ENCODE assay signal across 9 cellular contexts in the genomic region with DNA sequence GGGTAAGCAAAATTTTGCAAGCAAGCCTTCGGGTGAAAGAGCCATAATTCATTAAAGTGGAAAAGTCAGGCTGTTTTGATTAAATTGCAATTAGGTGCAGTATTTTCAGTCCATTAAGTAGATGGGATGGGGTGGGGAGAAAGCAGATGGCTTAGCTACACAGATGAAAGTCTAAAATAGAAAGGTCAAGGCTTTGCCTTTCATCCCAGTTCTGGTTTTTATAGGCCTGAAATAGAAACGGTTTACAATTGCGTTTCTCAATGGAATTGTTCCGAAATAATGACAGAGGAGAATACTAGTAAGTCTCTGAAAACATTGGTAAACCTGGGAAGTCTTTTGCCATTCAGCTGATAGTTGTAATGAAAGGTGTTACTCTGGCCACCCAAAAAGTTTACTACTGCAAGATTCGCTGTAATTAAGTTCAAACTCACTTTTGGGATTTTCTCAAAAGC. TPM values are rescaled to one million over a fixed set of nuclear protein-coding genes. Genes with fewer than 3 reads are reported as not detected.
A peak's percentile ranks its signal among the peaks of the same experiment; 100 is the strongest.
DNase-seq lines count a peak whose midpoint lies in the region; ATAC-seq, FAIRE-seq and TF ChIP-seq lines count a peak whose summit lies in the region.
"Had no signal": no experiment of that assay in that cellular context is flagged by ENCODE, and none has a peak within 500 bp of the region (broad histone marks: within the 10 kb centered on the region; RNA-seq: fewer than 3 reads in every experiment).

No MANE protein-coding gene starts in this region.

- peaks cover 11% of the 10 kb centered on the region for H3K4me1 Mint-ChIP-seq in activated CD4-positive, alpha-beta T cell treated with anti-CD3 and anti-CD28 coated beads, Interleukin-2, amount 10 ng/mL, durations not matched to agents 7 days and 5 days

- CTCF ChIA-PET in activated CD4-positive, alpha-beta T cell treated with anti-CD3 and anti-CD28 coated beads, Interleukin-2, amount 10 ng/mL, durations not matched to agents 7 days and 5 days (lab: Charles Lee): interaction anchor here (0.6 to 2.3 kb wide), 2 partner anchors 11 to 148 kb away, joined by 3 to 7 read pairs; no protein-coding TSS in a partner anchor
- CTCF ChIA-PET in endothelial cell of umbilical vein (lab: Charles Lee): interaction anchor here (0.6 to 1.7 kb wide), 4 partner anchors 10 to 238 kb away, joined by 3 to 6 read pairs (median 4); no protein-coding TSS in a partner anchor

- H4K20me1 ChIP-seq in OCI-LY3 (ENCODE audit: insufficient read depth, low read length) (peaks cover 22% of the 10 kb centered on the region), endothelial cell of umbilical vein (replicated peaks; ENCODE audit: control insufficient read depth, extremely low read depth, insufficient read depth, low read length) (no peaks in the 10 kb centered on the region)

- no peak for ATAC-seq in GM21825 (IDR thresholded peaks at IDR 0.05; ENCODE audit: unreplicated experiment)

- H2AFZ ChIP-seq in OCI-LY3 (ENCODE audit: low read depth, low read length) (no peak overlapping the region), endothelial cell of umbilical vein (ENCODE audit: low read depth, low read length) (no peak overlapping the region)

- H3K27ac Mint-ChIP-seq in activated CD4-positive, alpha-beta T cell treated with anti-CD3 and anti-CD28 coated beads, Interleukin-2, amount 10 ng/mL, durations not matched to agents 7 days and 5 days: no peak overlapping the region

- H3K27me3 ChIP-seq in OCI-LY3 (ENCODE audit: low read depth, low read length) (peaks cover 11% of the 10 kb centered on the region), endothelial cell of umbilical vein (ENCODE audit: control insufficient read depth in 2 of 2, insufficient read depth in 2 of 2, low read length in 2 of 2) (peaks cover 26 to 55% of the 10 kb centered on the region in 2 experiments)

- peaks cover 47% of the 10 kb centered on the region for H3K4me1 ChIP-seq in OCI-LY3 (ENCODE audit: low read length)
- H3K4me1 ChIP-seq in endothelial cell of umbilical vein (ENCODE audit: control insufficient read depth, extremely low read depth, insufficient read depth, low read length): peaks cover 13% of the 10 kb centered on the region

- TF ChIP-seq CTCF in OCI-LY3 (IDR thresholded peaks at IDR 0.05; ENCODE audit: low read depth, low read length) (no peak), endothelial cell of umbilical vein (IDR thresholded peaks at IDR 0.05; ENCODE audit: extremely low read depth in 1 of 2, insufficient read depth in 1 of 2, low read depth in 1 of 2, low read length in 2 of 2) (no peak)

- H3K9ac ChIP-seq in OCI-LY3 (ENCODE audit: low read length): peak overlapping the region; percentile 95
- no peak overlapping the region for H3K9ac ChIP-seq in endothelial cell of umbilical vein (replicated peaks; ENCODE audit: extremely low read depth, insufficient read depth, low read length)

- H3K9me3 Mint-ChIP-seq in activated CD4-positive, alpha-beta T cell treated with anti-CD3 and anti-CD28 coated beads, Interleukin-2, amount 10 ng/mL, durations not matched to agents 7 days and 5 days: no peaks in the 10 kb centered on the region

- BruUV-seq in endothelial cell of umbilical vein (replicated peaks; lab: Mats Ljungman, UMichigan): no TSS peak

- H3K79me2 ChIP-seq in OCI-LY3 (ENCODE audit: low read length) (peaks cover 52% of the 10 kb centered on the region), endothelial cell of umbilical vein (ENCODE audit: control insufficient read depth, insufficient read depth, low read length) (no peaks in the 10 kb centered on the region)

- H3K36me3 Mint-ChIP-seq in activated CD4-positive, alpha-beta T cell treated with anti-CD3 and anti-CD28 coated beads, Interleukin-2, amount 10 ng/mL, durations not matched to agents 7 days and 5 days (ENCODE audit: low read depth): peaks cover 2% of the 10 kb centered on the region

- H3K36me3 ChIP-seq in OCI-LY3 (replicated peaks; ENCODE audit: low read depth, low read length) (peaks cover 12% of the 10 kb centered on the region), endothelial cell of umbilical vein (ENCODE audit: control insufficient read depth in 2 of 2, extremely low read depth in 1 of 2, insufficient read depth in 2 of 2, low read length in 2 of 2) (no peaks in the 10 kb centered on the region)

- no peaks in the 10 kb centered on the region for H3K9me1 ChIP-seq in endothelial cell of umbilical vein (replicated peaks; ENCODE audit: control insufficient read depth, extremely low read depth, insufficient read depth, low read length)

- peak overlapping the region; percentile 79 for H3K4me3 Mint-ChIP-seq in activated CD4-positive, alpha-beta T cell treated with anti-CD3 and anti-CD28 coated beads, Interleukin-2, amount 10 ng/mL, durations not matched to agents 7 days and 5 days

- POLR2A ChIA-PET in activated CD4-positive, alpha-beta T cell treated with anti-CD3 and anti-CD28 coated beads, Interleukin-2, amount 10 ng/mL, durations not matched to agents 7 days and 5 days (lab: Charles Lee): interaction anchor here (0.5 kb wide), 1 partner anchor 125 kb away, joined by 3 read pairs; no protein-coding TSS in a partner anchor
- POLR2A ChIA-PET in endothelial cell of umbilical vein (lab: Charles Lee): no interaction called here

- dilution Hi-C loops in endothelial cell of umbilical vein (cut with MboI; ENCODE audit: extremely low pct_ligation_motif_present, low sequenced_read_pairs): no loop called here

- FAIRE-seq in endothelial cell of umbilical vein (lab: Jason Lieb, UNC): no peak

- peak overlapping the region; percentile 89 for H3K4me2 ChIP-seq in OCI-LY3 (ENCODE audit: low read length)
- H3K4me2 ChIP-seq in endothelial cell of umbilical vein (ENCODE audit: insufficient read depth, low read length): no peak overlapping the region

- H3K4me3 ChIP-seq in OCI-LY3 (ENCODE audit: low read length) (peak overlapping the region; percentile 98), endothelial cell of umbilical vein (replicated peaks in 1 of 3; ENCODE audit: insufficient read depth in 1 of 3, low read depth in 1 of 3, low read length in 3 of 3) (no peak overlapping the region), skeletal muscle cell (ENCODE audit: low read depth, low read length) (peak overlapping the region; percentile 69)

- H3K27ac ChIP-seq in OCI-LY3 (ENCODE audit: low read length) (peak overlapping the region; percentile 64; the same call in 1 of the 2 replicates), endothelial cell of umbilical vein (ENCODE audit: insufficient read depth, low read depth, low read length) (no peak overlapping the region)

- TF ChIP-seq POLR2A in endothelial cell of umbilical vein (IDR thresholded peaks at IDR 0.05; ENCODE audit: low read depth, low read length): no peak

- H3K27me3 Mint-ChIP-seq in activated CD4-positive, alpha-beta T cell treated with anti-CD3 and anti-CD28 coated beads, Interleukin-2, amount 10 ng/mL, durations not matched to agents 7 days and 5 days: peaks cover 76% of the 10 kb centered on the region

- no peak for DNase-seq in activated CD4-positive, alpha-beta T cell treated with anti-CD3 and anti-CD28 coated beads, Interleukin-2, amount 10 ng/mL, durations not matched to agents 7 days and 5 days
- no peak for DNase-seq in activated CD4-positive, alpha-beta T cell treated with anti-CD3 and anti-CD28 coated beads, Interleukin-2, amount 50 U/mL, for 4 hours
- DNase-seq in endothelial cell of umbilical vein (ENCODE audit: low read depth, low spot score) (no peak), skeletal muscle cell (ENCODE audit: low read depth) (no peak), NCI-H128 (lab: John Stamatoyannopoulos, UW; ENCODE audit: unreplicated experiment) (no peak), NCI-H1930 (lab: John Stamatoyannopoulos, UW) (no peak)
- DNase-seq: activated naive CD4-positive, alpha-beta T cell treated with anti-CD3 and anti-CD28 coated beads, Interleukin-2, amount 50 U/mL, for 16 hours had no signal

- intact Hi-C loops in endothelial cell of umbilical vein (cut with micrococcal nuclease): loop anchor here (5.0 kb wide), 1 partner anchor 240 kb away; no protein-coding TSS in a partner anchor

- H3K9me3 ChIP-seq in OCI-LY3 (ENCODE audit: insufficient read depth, low read length) (no peaks in the 10 kb centered on the region), endothelial cell of umbilical vein (replicated peaks; ENCODE audit: control insufficient read depth, insufficient read depth, low read length) (no peaks in the 10 kb centered on the region)

TF ChIP-seq in endothelial cell of umbilical vein, 7 proteins besides CTCF, POLR2A, EP300 and RAD21:
- no peak for TF ChIP-seq MAX (IDR thresholded peaks at IDR 0.05; ENCODE audit: insufficient read depth, insufficient read length)
- no peak for TF ChIP-seq POLR2AphosphoS5 (IDR thresholded peaks at IDR 0.05; ENCODE audit: insufficient read depth, low read depth, low read length)
- peak; percentile 3 for TF ChIP-seq EZH2 (IDR thresholded peaks at IDR 0.05; ENCODE audit: borderline replicate concordance, low read depth, low read length, severe bottlenecking)
- TF ChIP-seq GATA2 (IDR thresholded peaks at IDR 0.05; ENCODE audit: insufficient read depth, insufficient read length, low read depth, low read length): no peak
- no peak for TF ChIP-seq MYC (IDR thresholded peaks at IDR 0.05; ENCODE audit: low read depth, low read length)
- no peak for TF ChIP-seq JUN (IDR thresholded peaks at IDR 0.05; ENCODE audit: borderline replicate concordance, insufficient read depth, insufficient read length, low read depth)
- TF ChIP-seq FOS (IDR thresholded peaks at IDR 0.05; ENCODE audit: borderline replicate concordance, insufficient read depth, low read length): no peak

RNA-seq across cellular contexts. Expression of gene PPM1E, which starts 1.5 kb away (rescaled TPM):
- not detected for total RNA-seq in activated CD4-positive, alpha-beta T cell treated with anti-CD3 and anti-CD28 coated beads, Interleukin-2, amount 10 ng/mL, durations not matched to agents 7 days and 5 days
- not detected in 2 replicates for total RNA-seq in endothelial cell of umbilical vein
- 0.01 and 0.02 TPM in 2 replicates for polyA plus RNA-seq in endothelial cell of umbilical vein
- polyA plus RNA-seq in endothelial cell of umbilical vein (2011; cell fraction: cytosol; rRNA removed): 0.01 and 0.03 TPM in 2 replicates
- polyA plus RNA-seq in endothelial cell of umbilical vein (2011; cell fraction: nucleus; rRNA removed): 0.01 and 0.03 TPM in 2 replicates
- 0.03 and 0.05 TPM in 2 replicates for polyA plus RNA-seq in endothelial cell of umbilical vein (2012)
- polyA minus RNA-seq in endothelial cell of umbilical vein: 0.10 and 0.11 TPM in 2 replicates
- not detected for polyA minus RNA-seq in endothelial cell of umbilical vein (2011; cell fraction: cytosol; rRNA and poly(A)+ RNA removed)
- not detected in 2 replicates for polyA minus RNA-seq in endothelial cell of umbilical vein (2011; cell fraction: nucleus; rRNA and poly(A)+ RNA removed)

Comparison
In these comparisons a context has a peak if more than half of its experiments do, and no peak if none do; other contexts are left out.
1. H3K4me3 ChIP-seq: peak in OCI-LY3 (single experiment) and skeletal muscle cell (single experiment); none in endothelial cell of umbilical vein (0 of 3).